Comparison of ENCODE assay signal across 1 cellular context in genomic region chr16:637081-638018, GRCh38.
TF ChIP-seq lines count a peak whose summit lies in the region.

No MANE protein-coding gene starts in this region.

TF ChIP-seq in K562, 482 proteins besides CTCF, POLR2A, EP300 and RAD21 (continued from another document):
- TF ChIP-seq ARID4B (CRISPR knock-in tag; IDR thresholded peaks at IDR 0.05) (0 out of 2 replicates have a peak, but pooled peaks have one; percentile 53), MAX (CRISPR knock-in tag; IDR thresholded peaks at IDR 0.05) (peak; percentile 66), ZBED1 (IDR thresholded peaks at IDR 0.05) (no peak), MAZ (CRISPR knock-in tag; conservative IDR thresholded peaks at IDR 0.05 in 1 of 2, IDR thresholded peaks at IDR 0.05 in 1 of 2) (0 out of 4 replicates have a peak, but pooled peaks of 1 of the 2 experiments have one; percentile 2), TOE1 (IDR thresholded peaks at IDR 0.05; ENCODE audit: borderline replicate concordance) (0 out of 2 replicates have a peak, but pooled peaks have one; percentile 61), TOE1 (CRISPR knock-in tag; IDR thresholded peaks at IDR 0.05; ENCODE audit: borderline replicate concordance, low read depth) (no peak), FOXA3 (CRISPR knock-in tag; conservative IDR thresholded peaks at IDR 0.05 in 1 of 2, IDR thresholded peaks at IDR 0.05 in 1 of 2) (0 out of 4 replicates have a peak, but pooled peaks of 1 of the 2 experiments have one; percentile 49), TFE3 (CRISPR knock-in tag; IDR thresholded peaks at IDR 0.05) (peak; percentile 67), ZNF561 (CRISPR knock-in tag; conservative IDR thresholded peaks at IDR 0.05) (no peak)
